In the genomic region with DNA sequence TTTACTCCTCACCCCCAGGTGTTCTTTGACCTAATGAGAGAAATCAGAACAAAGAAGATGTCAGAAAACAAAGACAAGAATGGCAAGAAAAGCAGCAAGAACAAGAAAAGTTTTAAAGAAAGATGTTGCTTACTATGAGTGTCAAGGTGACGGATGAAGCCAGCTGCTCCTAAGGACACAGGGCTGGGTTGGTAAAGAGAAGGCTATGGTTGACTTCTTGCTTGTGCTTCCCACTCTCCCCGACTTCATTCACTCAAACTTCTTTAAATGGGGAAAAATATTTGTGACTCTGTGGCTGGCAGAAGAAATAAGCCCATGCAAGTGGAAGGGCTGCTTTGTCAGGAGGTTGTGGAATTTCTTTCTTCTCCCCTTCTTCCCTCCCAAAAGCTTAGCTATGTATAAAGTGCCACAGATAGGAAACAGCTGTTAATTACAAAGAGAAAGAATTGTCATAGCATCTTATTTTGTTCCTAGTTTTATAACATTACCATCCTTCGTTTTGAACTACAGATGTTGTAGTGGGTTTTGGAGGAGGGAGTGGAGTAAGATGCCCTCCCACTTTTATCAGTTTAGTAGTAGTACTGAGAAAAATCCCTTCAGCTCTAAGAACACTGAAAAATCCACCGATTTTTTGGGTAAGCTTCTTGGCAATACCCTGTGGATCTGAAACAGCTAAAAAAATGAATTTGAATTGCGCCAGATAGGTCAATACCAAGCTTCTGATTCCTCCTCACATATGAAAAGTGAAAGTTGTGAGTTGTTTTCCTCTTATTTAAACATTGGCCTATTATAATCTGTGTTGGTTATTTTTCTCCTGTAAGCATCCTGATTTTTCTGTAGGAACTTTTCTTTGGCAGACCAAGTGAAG, we compare ENCODE assay signal across 13 cellular contexts. TPM values are rescaled to one million over a fixed set of nuclear protein-coding genes. Genes with fewer than 3 reads are reported as not detected.
DNase-seq lines count a peak whose midpoint lies in the region; ATAC-seq and TF ChIP-seq lines count a peak whose summit lies in the region.
"Had no signal": no experiment of that assay in that cellular context is flagged by ENCODE, and none has a peak within 500 bp of the region (broad histone marks: within the 10 kb centered on the region; RNA-seq: fewer than 3 reads in every experiment).

No MANE protein-coding gene starts in this region.

- H3K4me2 ChIP-seq in PC-9 = peak overlapping the region; percentile 72
- H3K4me2 ChIP-seq: A549 had no signal

- CTCF ChIA-PET in activated CD4-positive, alpha-beta T cell treated with anti-CD3 and anti-CD28 coated beads, Interleukin-2, amount 10 ng/mL, durations not matched to agents 7 days and 5 days (lab: Charles Lee) = interaction anchor here (1.3 to 2.0 kb wide), 4 partner anchors 9 to 61 kb away, joined by 3 to 6 read pairs (median 4); no protein-coding TSS in a partner anchor
- CTCF ChIA-PET in PC-9 (lab: Charles Lee) = interaction anchor here (1.2 kb wide), 1 partner anchor 53 kb away, joined by 3 read pairs; no protein-coding TSS in a partner anchor

- BruUV-seq in PC-9 (replicated peaks; lab: Mats Ljungman, UMichigan) = no TSS peak

- H3K4me3 ChIP-seq in PC-9 = no peak overlapping the region
- H3K4me3 ChIP-seq: A549, heart right ventricle, tibial nerve had no signal

- H3K27me3 Mint-ChIP-seq in activated CD4-positive, alpha-beta T cell treated with anti-CD3 and anti-CD28 coated beads, Interleukin-2, amount 10 ng/mL, durations not matched to agents 7 days and 5 days = no peaks in the 10 kb centered on the region
- no peaks in the 10 kb centered on the region for H3K27me3 Mint-ChIP-seq in stimulated activated memory B cell treated with anti-CD40 and anti-IgM and Interleukin-4, amounts not matched to agents 10 μg/mL and 1 μg/mL and 100 μg/mL, for 72 hours

- ATAC-seq in HG02678 (IDR thresholded peaks at IDR 0.05; ENCODE audit: unreplicated experiment) = peak; percentile 10
- ATAC-seq in stimulated activated memory B cell treated with anti-CD40 and anti-IgM and Interleukin-4, amounts not matched to agents 10 μg/mL and 1 μg/mL and 100 μg/mL, for 72 hours = peak; percentile 51
- ATAC-seq: A549 had no signal

- no peaks in the 10 kb centered on the region for H3K9me2 ChIP-seq in PC-9 (ENCODE audit: insufficient read depth)

- peak overlapping the region; percentile 60; the same call in 1 of the 2 replicates for H3K27ac ChIP-seq in PC-9
- H3K27ac ChIP-seq: A549, tibial nerve had no signal

- POLR2A ChIA-PET in activated CD4-positive, alpha-beta T cell treated with anti-CD3 and anti-CD28 coated beads, Interleukin-2, amount 10 ng/mL, durations not matched to agents 7 days and 5 days (lab: Charles Lee) = no interaction called here
- POLR2A ChIA-PET in PC-9 (lab: Charles Lee; ENCODE audit: unreplicated experiment) = no interaction called here

- peaks cover 31% of the 10 kb centered on the region for H3K79me2 ChIP-seq in PC-9 (ENCODE audit: low read depth)

- no peaks in the 10 kb centered on the region for H3K9me3 ChIP-seq in PC-9 (ENCODE audit: insufficient read depth, low read depth)
- H3K9me3 ChIP-seq: A549, heart right ventricle, tibial nerve had no signal

- H3K4me3 Mint-ChIP-seq in activated CD4-positive, alpha-beta T cell treated with anti-CD3 and anti-CD28 coated beads, Interleukin-2, amount 10 ng/mL, durations not matched to agents 7 days and 5 days = no peak overlapping the region
- H3K4me3 Mint-ChIP-seq in stimulated activated memory B cell treated with anti-CD40 and anti-IgM and Interleukin-4, amounts not matched to agents 10 μg/mL and 1 μg/mL and 100 μg/mL, for 72 hours = peak overlapping the region; percentile 55

- H3K27me3 ChIP-seq in PC-9 (ENCODE audit: insufficient read depth, low read depth) = no peaks in the 10 kb centered on the region
- H3K27me3 ChIP-seq: heart right ventricle, tibial nerve had no signal

- H2AFZ ChIP-seq in PC-9 = no peak overlapping the region

- H3K36me3 Mint-ChIP-seq in activated CD4-positive, alpha-beta T cell treated with anti-CD3 and anti-CD28 coated beads, Interleukin-2, amount 10 ng/mL, durations not matched to agents 7 days and 5 days (ENCODE audit: low read depth) = peaks cover 65% of the 10 kb centered on the region
- H3K36me3 Mint-ChIP-seq in stimulated activated memory B cell treated with anti-CD40 and anti-IgM and Interleukin-4, amounts not matched to agents 10 μg/mL and 1 μg/mL and 100 μg/mL, for 72 hours = peaks cover 84% of the 10 kb centered on the region

- peaks cover 42% of the 10 kb centered on the region for H3K4me1 ChIP-seq in PC-9 (replicated peaks; ENCODE audit: insufficient read depth)
- H3K4me1 ChIP-seq: tibial nerve had no signal

- H3K36me3 ChIP-seq in PC-9 (ENCODE audit: low read depth) = peaks cover 48% of the 10 kb centered on the region

- DNase-seq in activated CD4-positive, alpha-beta T cell treated with anti-CD3 and anti-CD28 coated beads, Interleukin-2, amount 10 ng/mL, durations not matched to agents 7 days and 5 days = no peak
- DNase-seq in activated CD4-positive, alpha-beta T cell treated with anti-CD3 and anti-CD28 coated beads for 48 hours = no peak
- DNase-seq in PC-9 (no peak), NCI-H345 treated with DMSO at 0.1 percent for 48 hours (lab: John Stamatoyannopoulos, UW; ENCODE audit: unreplicated experiment) (no peak), amniotic stem cell (lab: John Stamatoyannopoulos, UW) (no peak), NCI-H82 (lab: John Stamatoyannopoulos, UW) (no peak)
- DNase-seq: central memory CD4-positive, alpha-beta T cell; heart right ventricle; NCI-H2029 had no signal

- no peaks in the 10 kb centered on the region for H4K20me1 ChIP-seq in PC-9 (ENCODE audit: insufficient read depth)

- H3K4me1 Mint-ChIP-seq in activated CD4-positive, alpha-beta T cell treated with anti-CD3 and anti-CD28 coated beads, Interleukin-2, amount 10 ng/mL, durations not matched to agents 7 days and 5 days = peaks cover 59% of the 10 kb centered on the region
- H3K4me1 Mint-ChIP-seq in stimulated activated memory B cell treated with anti-CD40 and anti-IgM and Interleukin-4, amounts not matched to agents 10 μg/mL and 1 μg/mL and 100 μg/mL, for 72 hours = peaks cover 36% of the 10 kb centered on the region

- H3F3A ChIP-seq in PC-9 (ENCODE audit: insufficient read depth, low read depth) = peaks cover 38% of the 10 kb centered on the region

- intact Hi-C loops in PC-9 (cut with micrococcal nuclease; ENCODE audit: unreplicated experiment) = no loop called here

- no peak for TF ChIP-seq CTCF in PC-9 (conservative IDR thresholded peaks at IDR 0.05)

- H3K9me3 Mint-ChIP-seq in activated CD4-positive, alpha-beta T cell treated with anti-CD3 and anti-CD28 coated beads, Interleukin-2, amount 10 ng/mL, durations not matched to agents 7 days and 5 days = no peaks in the 10 kb centered on the region
- no peaks in the 10 kb centered on the region for H3K9me3 Mint-ChIP-seq in stimulated activated memory B cell treated with anti-CD40 and anti-IgM and Interleukin-4, amounts not matched to agents 10 μg/mL and 1 μg/mL and 100 μg/mL, for 72 hours

- peak overlapping the region; percentile 72 for H3K27ac Mint-ChIP-seq in activated CD4-positive, alpha-beta T cell treated with anti-CD3 and anti-CD28 coated beads, Interleukin-2, amount 10 ng/mL, durations not matched to agents 7 days and 5 days
- peak overlapping the region; percentile 79 for H3K27ac Mint-ChIP-seq in stimulated activated memory B cell treated with anti-CD40 and anti-IgM and Interleukin-4, amounts not matched to agents 10 μg/mL and 1 μg/mL and 100 μg/mL, for 72 hours

RNA-seq across cellular contexts. Expression of a gene that starts 40.7 kb away (rescaled TPM):
- 10 to 100 TPM; 44.3 to 46.8 TPM for total RNA-seq in activated CD4-positive, alpha-beta T cell treated with anti-CD3 and anti-CD28 coated beads, Interleukin-2, amount 10 ng/mL, durations not matched to agents 7 days and 5 days
- 74.2 and 86.6 TPM in 2 replicates for total RNA-seq in PC-9 (2021)

RNA-seq across cellular contexts. Expression of a gene that starts 52.6 kb away (rescaled TPM):
- not detected for total RNA-seq in activated CD4-positive, alpha-beta T cell treated with anti-CD3 and anti-CD28 coated beads, Interleukin-2, amount 10 ng/mL, durations not matched to agents 7 days and 5 days
- 50.0 and 57.5 TPM in 2 replicates for total RNA-seq in PC-9 (2021)

Comparison
In these comparisons a context has a peak if more than half of its experiments do, and no peak if none do; other contexts are left out.
1. RNA of a gene that starts 52.6 kb away (total RNA-seq): 50.0 to 57.5 TPM in PC-9; not detected in activated CD4-positive, alpha-beta T cell treated with anti-CD3 and anti-CD28 coated beads, Interleukin-2, amount 10 ng/mL, durations not matched to agents 7 days and 5 days; every median in the first group is over 10 times any median in the second.